8 cellular contexts compared by ENCODE assay signal in genomic region chr11:96188625-96189006, GRCh38.
A peak's percentile ranks its signal among the peaks of the same experiment; 100 is the strongest.
DNase-seq lines count a peak whose midpoint lies in the region; ATAC-seq, FAIRE-seq and TF ChIP-seq lines count a peak whose summit lies in the region.

No MANE protein-coding gene starts in this region.

- H3K36me3 ChIP-seq in small intestine (ENCODE audit: control insufficient read depth in 2 of 2, insufficient read depth in 2 of 2, low read length in 2 of 2), result no peaks in the 10 kb centered on the region

- H3K27me3 ChIP-seq in small intestine (ENCODE audit: control insufficient read depth in 2 of 2, insufficient read depth in 2 of 2, low read length in 2 of 2), result no peaks in the 10 kb centered on the region

- peak overlapping the region; percentile 94 for H3K27ac Mint-ChIP-seq in activated T-cell treated with anti-CD3 and anti-CD28 coated beads, Interleukin-2, amount 50 U/mL, for 24 hours
- H3K27ac Mint-ChIP-seq in activated CD4-positive, alpha-beta T cell treated with anti-CD3 and anti-CD28 coated beads, Interleukin-2, amount 10 ng/mL, durations not matched to agents 24 days and 14 days, result peak overlapping the region; percentile 66
- peak overlapping the region; percentile 24 for H3K27ac Mint-ChIP-seq in type B pancreatic cell

- H3K9me3 ChIP-seq in small intestine (ENCODE audit: control insufficient read depth, low read depth), result no peaks in the 10 kb centered on the region

- no peak for FAIRE-seq in small intestine (lab: Jason Lieb, UNC)

- WGBS in small intestine, 3 donors, result 2 to 21% (median 11%) methylated on average over 1 of the region's 1 CpG

- no peak for TF ChIP-seq CTCF in type B pancreatic cell (conservative IDR thresholded peaks at IDR 0.05)

- H3K4me1 ChIP-seq in small intestine (ENCODE audit: control insufficient read depth in 2 of 2, insufficient read depth in 1 of 2, low read depth in 1 of 2, low read length in 1 of 2), result peaks cover 0 to under 1% of the 10 kb centered on the region in 2 donors

- H3K27me3 Mint-ChIP-seq in activated T-cell treated with anti-CD3 and anti-CD28 coated beads, Interleukin-2, amount 50 U/mL, for 24 hours, result no peaks in the 10 kb centered on the region
- H3K27me3 Mint-ChIP-seq in activated CD4-positive, alpha-beta T cell treated with anti-CD3 and anti-CD28 coated beads, Interleukin-2, amount 10 ng/mL, durations not matched to agents 24 days and 14 days, result no peaks in the 10 kb centered on the region
- no peaks in the 10 kb centered on the region for H3K27me3 Mint-ChIP-seq in type B pancreatic cell

- no peak overlapping the region for H3K4me3 ChIP-seq in small intestine (ENCODE audit: low read depth in 1 of 2, low read length in 2 of 2)

- no peak for DNase-seq in activated T-cell treated with anti-CD3 and anti-CD28 coated beads, Interleukin-2, amount 50 U/mL, for 24 hours
- no peak for DNase-seq in activated T-cell treated with anti-CD3 and anti-CD28 coated beads, Interleukin-2, amount 50 U/mL, for 48 hours
- peak; percentile 74 for DNase-seq in activated CD4-positive, alpha-beta T cell treated with anti-CD3 and anti-CD28 coated beads, Interleukin-2, amount 10 ng/mL, durations not matched to agents 24 days and 14 days
- DNase-seq in left ventricle myocardium superior (no peak), type B pancreatic cell (ENCODE audit: extremely low spot score, unreplicated experiment) (no peak), small intestine (no peak), OCI-M2 (lab: John Stamatoyannopoulos, UW; ENCODE audit: unreplicated experiment) (no peak)

- H3K9me3 Mint-ChIP-seq in activated T-cell treated with anti-CD3 and anti-CD28 coated beads, Interleukin-2, amount 50 U/mL, for 24 hours, result peaks cover 4% of the 10 kb centered on the region
- no peaks in the 10 kb centered on the region for H3K9me3 Mint-ChIP-seq in activated CD4-positive, alpha-beta T cell treated with anti-CD3 and anti-CD28 coated beads, Interleukin-2, amount 10 ng/mL, durations not matched to agents 24 days and 14 days
- H3K9me3 Mint-ChIP-seq in type B pancreatic cell, result peaks cover 5% of the 10 kb centered on the region

- intact Hi-C loops in activated CD4-positive, alpha-beta T cell treated with anti-CD3 and anti-CD28 coated beads, Interleukin-2, amount 10 ng/mL, durations not matched to agents 24 days and 14 days (cut with micrococcal nuclease), result loop anchor here (1.0 to 2.0 kb wide), 12 partner anchors 11 to 176 kb away; partner anchors contain the start of gene MAML2
- intact Hi-C loops in left ventricle myocardium superior (cut with micrococcal nuclease), result no loop called here

- H3K27ac ChIP-seq in small intestine (ENCODE audit: low read depth in 1 of 2, low read length in 1 of 2), result no peak overlapping the region

- peak; percentile 42 for ATAC-seq in HG03039 (IDR thresholded peaks at IDR 0.05; ENCODE audit: unreplicated experiment)
- ATAC-seq in left ventricle myocardium superior, result peak; percentile 55

- peaks cover 90% of the 10 kb centered on the region for H3K4me1 Mint-ChIP-seq in activated T-cell treated with anti-CD3 and anti-CD28 coated beads, Interleukin-2, amount 50 U/mL, for 24 hours (ENCODE audit: low read depth)
- peaks cover 52% of the 10 kb centered on the region for H3K4me1 Mint-ChIP-seq in activated CD4-positive, alpha-beta T cell treated with anti-CD3 and anti-CD28 coated beads, Interleukin-2, amount 10 ng/mL, durations not matched to agents 24 days and 14 days
- H3K4me1 Mint-ChIP-seq in type B pancreatic cell (ENCODE audit: unreplicated experiment), result peaks cover 12% of the 10 kb centered on the region

- H3K36me3 Mint-ChIP-seq in activated T-cell treated with anti-CD3 and anti-CD28 coated beads, Interleukin-2, amount 50 U/mL, for 24 hours (ENCODE audit: low read depth), result peaks cover 46% of the 10 kb centered on the region
- H3K36me3 Mint-ChIP-seq in activated CD4-positive, alpha-beta T cell treated with anti-CD3 and anti-CD28 coated beads, Interleukin-2, amount 10 ng/mL, durations not matched to agents 24 days and 14 days (ENCODE audit: low read depth), result peaks cover 21% of the 10 kb centered on the region
- peaks cover 11% of the 10 kb centered on the region for H3K36me3 Mint-ChIP-seq in type B pancreatic cell

- H3K4me3 Mint-ChIP-seq in activated T-cell treated with anti-CD3 and anti-CD28 coated beads, Interleukin-2, amount 50 U/mL, for 24 hours, result peak overlapping the region; percentile 47
- peak overlapping the region; percentile 26 for H3K4me3 Mint-ChIP-seq in activated CD4-positive, alpha-beta T cell treated with anti-CD3 and anti-CD28 coated beads, Interleukin-2, amount 10 ng/mL, durations not matched to agents 24 days and 14 days
- H3K4me3 Mint-ChIP-seq in type B pancreatic cell, result no peak overlapping the region

Comparison
In these comparisons a context has a peak if more than half of its experiments do, and no peak if none do; other contexts are left out.
1. H3K27ac Mint-ChIP-seq: peak in every context shown above with its lines; median percentile 94 in activated T-cell treated with anti-CD3 and anti-CD28 coated beads, Interleukin-2, amount 50 U/mL, for 24 hours; 66 in activated CD4-positive, alpha-beta T cell treated with anti-CD3 and anti-CD28 coated beads, Interleukin-2, amount 10 ng/mL, durations not matched to agents 24 days and 14 days; 24 in type B pancreatic cell.